ENCODE assay signal across 9 cellular contexts in genomic region chr11:123302751-123303195, GRCh38.
A peak's percentile ranks its signal among the peaks of the same experiment; 100 is the strongest.
DNase-seq lines count a peak whose midpoint lies in the region; ATAC-seq and TF ChIP-seq lines count a peak whose summit lies in the region.
"Had no signal": no experiment of that assay in that cellular context is flagged by ENCODE, and none has a peak within 500 bp of the region (broad histone marks: within the 10 kb centered on the region; RNA-seq: fewer than 3 reads in every experiment).

No MANE protein-coding gene starts in this region.

- no peak overlapping the region for H3K4me3 ChIP-seq in CD4-positive, alpha-beta memory T cell (ENCODE audit: low read length in 2 of 2)
- no peak overlapping the region for H3K4me3 ChIP-seq in fibroblast of pulmonary artery (replicated peaks; ENCODE audit: low read depth, low read length)

- H3K9me3 ChIP-seq in CD4-positive, alpha-beta memory T cell (ENCODE audit: control insufficient read depth in 1 of 2, low read length in 2 of 2) = no peaks in the 10 kb centered on the region
- H3K9me3 ChIP-seq: thoracic aorta had no signal

- intact Hi-C loops in CD4-positive, alpha-beta memory T cell (cut with micrococcal nuclease) = loop anchor here (1.0 to 5.0 kb wide), 3 partner anchors 55 to 240 kb away; partner anchors contain the start of gene HSPA8

- H3K9me3 Mint-ChIP-seq in CD4-positive, alpha-beta memory T cell = no peaks in the 10 kb centered on the region

- peak overlapping the region; percentile 32 to 85 (median 75) for H3K4me3 Mint-ChIP-seq in CD4-positive, alpha-beta memory T cell

- H3K27ac Mint-ChIP-seq in CD4-positive, alpha-beta memory T cell = peak overlapping the region; percentile 84 to 94 (median 92)

- peaks cover 27 to 47% (median 37%) of the 10 kb centered on the region in 4 donors for H3K4me1 Mint-ChIP-seq in CD4-positive, alpha-beta memory T cell

- DNase-seq in CD4-positive, alpha-beta memory T cell = peak in 3 of 5 donors; percentile 6 to 66 (median 6)
- peak; percentile 54 for DNase-seq in fibroblast of pulmonary artery (ENCODE audit: low read depth)
- DNase-seq in NCI-H526 (lab: John Stamatoyannopoulos, UW) = no peak
- DNase-seq in glomerular visceral epithelial cell (ENCODE audit: extremely low spot score) = no peak
- no peak for DNase-seq in NCI-H748 (lab: John Stamatoyannopoulos, UW; ENCODE audit: unreplicated experiment)

- no peaks in the 10 kb centered on the region for H3K36me3 Mint-ChIP-seq in CD4-positive, alpha-beta memory T cell

- no peaks in the 10 kb centered on the region for H3K27me3 Mint-ChIP-seq in CD4-positive, alpha-beta memory T cell

- no peaks in the 10 kb centered on the region for H3K36me3 ChIP-seq in CD4-positive, alpha-beta memory T cell (ENCODE audit: insufficient read depth, low read length)
- H3K36me3 ChIP-seq: thoracic aorta had no signal

- no peaks in the 10 kb centered on the region for H3K27me3 ChIP-seq in CD4-positive, alpha-beta memory T cell (ENCODE audit: insufficient read depth, low read length)

- peak overlapping the region; percentile 40 for H3K27ac ChIP-seq in CD4-positive, alpha-beta memory T cell (ENCODE audit: low read depth, low read length)
- H3K27ac ChIP-seq: thoracic aorta had no signal

- CTCF ChIA-PET in CD4-positive, alpha-beta memory T cell (lab: Charles Lee; ENCODE audit: partially characterized antibody) = interaction anchor here (0.7 to 5.7 kb wide), 12 partner anchors 11 to 248 kb away, joined by 3 to 62 read pairs (median 8); no protein-coding TSS in a partner anchor

- peaks cover 46% of the 10 kb centered on the region for H3K4me1 ChIP-seq in CD4-positive, alpha-beta memory T cell (ENCODE audit: insufficient read depth, low read length)

- TF ChIP-seq CTCF in fibroblast of pulmonary artery (IDR thresholded peaks at IDR 0.05; ENCODE audit: low read length, missing control alignments) = peak; percentile 15

- ATAC-seq in GM21619 (IDR thresholded peaks at IDR 0.05; ENCODE audit: unreplicated experiment) = peak; percentile 56
- peak; percentile 78 for ATAC-seq in SK-N-SH treated with all-trans-retinoic acid at 6 μM for 48 hours
- no peak for ATAC-seq in HG02623 (IDR thresholded peaks at IDR 0.05; ENCODE audit: unreplicated experiment)

- POLR2A ChIA-PET in CD4-positive, alpha-beta memory T cell (lab: Charles Lee; ENCODE audit: partially characterized antibody) = interaction anchor here (0.6 to 2.0 kb wide), 4 partner anchors 55 to 241 kb away, joined by 3 to 8 read pairs (median 4); partner anchors contain the start of gene HSPA8

TF ChIP-seq in SK-N-SH treated with all-trans-retinoic acid at 6 μM for 48 hours, 23 proteins besides CTCF, POLR2A, EP300 and RAD21:
- TF ChIP-seq CSDC2 (CRISPR knock-in tag; IDR thresholded peaks at IDR 0.05) (no peak), ZFP3 (CRISPR knock-in tag; IDR thresholded peaks at IDR 0.05) (no peak), ZFP30 (CRISPR knock-in tag; IDR thresholded peaks at IDR 0.05) (no peak), RARB (CRISPR knock-in tag; IDR thresholded peaks at IDR 0.05) (no peak), TSHZ2 (CRISPR knock-in tag; IDR thresholded peaks at IDR 0.05) (no peak), PATZ1 (CRISPR knock-in tag; IDR thresholded peaks at IDR 0.05; ENCODE audit: borderline replicate concordance) (no peak), ESRRG (CRISPR knock-in tag; IDR thresholded peaks at IDR 0.05) (no peak), GLIS3 (CRISPR knock-in tag; IDR thresholded peaks at IDR 0.05) (no peak), ZNF565 (CRISPR knock-in tag; conservative IDR thresholded peaks at IDR 0.05; ENCODE audit: low read depth) (no peak), TCF4 (CRISPR knock-in tag; IDR thresholded peaks at IDR 0.05; ENCODE audit: borderline replicate concordance) (no peak), ISL1 (CRISPR knock-in tag; IDR thresholded peaks at IDR 0.05) (no peak), OSR1 (CRISPR knock-in tag; IDR thresholded peaks at IDR 0.05) (no peak), TOX (CRISPR knock-in tag; IDR thresholded peaks at IDR 0.05; ENCODE audit: borderline replicate concordance) (no peak), PPARA (CRISPR knock-in tag; IDR thresholded peaks at IDR 0.05; ENCODE audit: borderline replicate concordance) (no peak), ZC3H10 (CRISPR knock-in tag; IDR thresholded peaks at IDR 0.05) (no peak), POU6F1 (CRISPR knock-in tag; IDR thresholded peaks at IDR 0.05; ENCODE audit: borderline replicate concordance, low read depth) (no peak), ZNF8 (CRISPR knock-in tag; IDR thresholded peaks at IDR 0.05) (no peak)

Comparison
In these comparisons a context has a peak if more than half of its experiments do, and no peak if none do; other contexts are left out.
1. DNase-seq: peak in CD4-positive, alpha-beta memory T cell (3 of 5) and fibroblast of pulmonary artery (single experiment); none in NCI-H526 (0 of 2), glomerular visceral epithelial cell (single experiment) and NCI-H748 (single experiment).